10 cellular contexts compared by ENCODE assay signal in the genomic region with DNA sequence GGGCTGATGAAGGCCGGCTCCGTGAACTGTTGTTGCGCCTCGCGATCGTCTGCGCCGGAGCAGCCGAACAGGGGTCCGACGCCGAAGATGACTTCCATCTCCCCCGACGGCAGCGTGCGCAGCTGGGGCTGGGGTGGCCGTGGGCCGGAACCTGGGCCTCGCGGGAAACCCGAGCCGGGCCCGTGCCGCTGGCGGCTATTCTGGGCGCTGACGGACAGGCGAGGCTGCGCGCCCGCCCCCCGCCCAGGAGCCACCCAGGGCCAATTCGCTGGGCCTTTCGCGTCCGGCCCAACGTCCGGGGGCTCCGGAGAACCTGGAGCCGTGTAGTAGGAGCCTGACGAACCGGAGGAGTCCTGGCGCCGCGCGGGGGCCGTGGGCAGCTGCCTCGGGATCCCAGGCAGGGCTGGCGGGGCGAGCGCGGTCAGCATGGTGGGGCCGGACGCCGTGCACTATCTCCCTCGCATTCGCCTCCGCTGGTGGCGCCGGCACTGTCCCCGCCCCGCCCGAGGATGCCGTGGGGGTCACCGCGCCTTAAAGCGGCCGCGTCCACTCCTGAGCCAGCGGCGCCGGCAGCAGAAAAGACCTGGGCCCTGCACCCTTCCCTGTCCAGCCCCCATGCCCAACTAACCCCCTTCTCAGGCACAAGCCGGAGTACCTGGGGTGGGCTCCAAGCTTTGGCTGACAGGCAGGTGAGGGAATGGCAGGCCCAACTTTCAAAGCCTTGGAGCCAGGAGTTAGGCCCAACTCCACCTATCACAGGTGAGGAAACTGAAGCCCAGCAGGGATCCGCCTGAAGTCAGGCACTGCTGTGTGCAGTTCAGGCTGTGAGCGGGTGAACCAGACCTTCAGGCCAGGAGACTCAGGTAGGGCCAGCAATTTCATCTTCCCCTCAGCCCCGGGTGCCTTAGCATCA. TPM values are rescaled to one million over a fixed set of nuclear protein-coding genes. Genes with fewer than 3 reads are reported as not detected.
DNase-seq lines count a peak whose midpoint lies in the region; ATAC-seq and TF ChIP-seq lines count a peak whose summit lies in the region.
"Had no signal": no experiment of that assay in that cellular context is flagged by ENCODE, and none has a peak within 500 bp of the region (broad histone marks: within the 10 kb centered on the region; RNA-seq: fewer than 3 reads in every experiment).

A gene with protein sequence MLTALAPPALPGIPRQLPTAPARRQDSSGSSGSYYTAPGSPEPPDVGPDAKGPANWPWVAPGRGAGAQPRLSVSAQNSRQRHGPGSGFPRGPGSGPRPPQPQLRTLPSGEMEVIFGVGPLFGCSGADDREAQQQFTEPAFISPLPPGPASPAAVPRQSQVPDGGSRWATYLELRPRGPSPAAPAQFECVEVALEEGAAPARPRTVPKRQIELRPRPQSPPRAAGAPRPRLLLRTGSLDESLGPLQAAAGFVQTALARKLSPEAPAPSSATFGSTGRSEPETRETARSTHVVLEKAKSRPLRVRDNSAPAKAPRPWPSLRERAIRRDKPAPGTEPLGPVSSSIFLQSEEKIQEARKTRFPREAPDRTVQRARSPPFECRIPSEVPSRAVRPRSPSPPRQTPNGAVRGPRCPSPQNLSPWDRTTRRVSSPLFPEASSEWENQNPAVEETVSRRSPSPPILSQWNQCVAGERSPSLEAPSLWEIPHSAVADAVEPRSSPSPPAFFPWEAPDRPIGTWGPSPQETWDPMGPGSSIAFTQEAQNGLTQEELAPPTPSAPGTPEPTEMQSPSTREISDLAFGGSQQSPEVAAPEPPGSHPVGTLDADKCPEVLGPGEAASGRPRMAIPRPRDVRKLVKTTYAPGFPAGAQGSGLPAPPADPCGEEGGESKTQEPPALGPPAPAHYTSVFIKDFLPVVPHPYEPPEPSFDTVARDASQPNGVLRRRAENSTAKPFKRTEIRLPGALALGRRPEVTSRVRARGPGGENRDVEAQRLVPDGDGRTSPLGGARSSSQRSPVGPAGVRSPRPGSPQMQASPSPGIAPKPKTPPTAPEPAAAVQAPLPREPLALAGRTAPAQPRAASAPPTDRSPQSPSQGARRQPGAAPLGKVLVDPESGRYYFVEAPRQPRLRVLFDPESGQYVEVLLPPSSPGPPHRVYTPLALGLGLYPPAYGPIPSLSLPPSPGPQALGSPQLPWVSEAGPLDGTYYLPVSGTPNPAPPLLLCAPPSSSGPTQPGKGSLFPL (minus strand): TSS at position 451 of the 913 bp plus-strand sequence. CDS start 23 bp downstream, at position 428.

- H3K36me3 ChIP-seq in GM06990 (ENCODE audit: control insufficient read depth, insufficient read depth, low read length) (peaks cover 1% of the 10 kb centered on the region; the same call in 1 of the 2 replicates), left ventricle myocardium inferior (peaks cover 10% of the 10 kb centered on the region)

- H3K27me3 ChIP-seq in GM06990 (replicated peaks; ENCODE audit: control insufficient read depth, insufficient read depth, low read length) (no peaks in the 10 kb centered on the region), left ventricle myocardium inferior (ENCODE audit: low read depth) (no peaks in the 10 kb centered on the region)

- peak within 1 kb of the TSS; percentile 98 for H3K4me3 Mint-ChIP-seq in activated CD8-positive, alpha-beta T cell treated with anti-CD3 and anti-CD28 coated beads, Interleukin-2, amount 10 ng/mL, durations not matched to agents 7 days and 5 days

- peaks cover 25% of the 10 kb centered on the region for H3K36me3 Mint-ChIP-seq in activated CD8-positive, alpha-beta T cell treated with anti-CD3 and anti-CD28 coated beads, Interleukin-2, amount 10 ng/mL, durations not matched to agents 7 days and 5 days (ENCODE audit: low read depth)

- CTCF ChIA-PET in activated CD8-positive, alpha-beta T cell treated with anti-CD3 and anti-CD28 coated beads, Interleukin-2, amount 10 ng/mL, durations not matched to agents 7 days and 5 days (lab: Charles Lee), result interaction anchor here (0.8 to 1.6 kb wide), 7 partner anchors 8 to 117 kb away, joined by 3 to 5 read pairs (median 4); a partner anchor contains a TSS

- no peaks in the 10 kb centered on the region for H3K9me3 ChIP-seq in left ventricle myocardium inferior (replicated peaks)

- no peak for ATAC-seq in activated CD8-positive, alpha-beta T cell treated with anti-CD3 and anti-CD28 coated beads, Interleukin-2, amount 10 ng/mL, durations not matched to agents 7 days and 5 days
- ATAC-seq in sciatic nerve (peak; percentile 39), HG03460 (IDR thresholded peaks at IDR 0.05; ENCODE audit: unreplicated experiment) (no peak)

- H3K27ac Mint-ChIP-seq in activated CD8-positive, alpha-beta T cell treated with anti-CD3 and anti-CD28 coated beads, Interleukin-2, amount 10 ng/mL, durations not matched to agents 7 days and 5 days, result peak within 1 kb of the TSS; percentile 97

- peaks cover 80% of the 10 kb centered on the region for H3K4me1 ChIP-seq in left ventricle myocardium inferior

- peak within 1 kb of the TSS; percentile 96 for H3K27ac ChIP-seq in left ventricle myocardium inferior (replicated peaks)

- DNase-seq in GM06990 (ENCODE audit: extremely low read depth, insufficient read length), result no peak
- no peak for DNase-seq in activated CD8-positive, alpha-beta T cell treated with anti-CD3 and anti-CD28 coated beads, Interleukin-2, amount 10 ng/mL, durations not matched to agents 7 days and 5 days
- DNase-seq in left ventricle myocardium inferior, result peak; percentile 77
- DNase-seq in sciatic nerve (ENCODE audit: low spot score), result no peak
- no peak for DNase-seq in 8988T
- no peak for DNase-seq in NCI-H82 (lab: John Stamatoyannopoulos, UW)
- DNase-seq in cerebellum (ENCODE audit: low spot score), result no peak
- DNase-seq: effector CD8-positive, alpha-beta T cell; NCI-H446 had no signal

- TF ChIP-seq CTCF in GM06990 (IDR thresholded peaks at IDR 0.05; ENCODE audit: insufficient read depth, low read length, poor library complexity, severe bottlenecking) (no peak), left ventricle myocardium inferior (IDR thresholded peaks at IDR 0.05; ENCODE audit: borderline replicate concordance) (no peak)

- intact Hi-C loops in left ventricle myocardium inferior (cut with micrococcal nuclease), result no loop called here
- intact Hi-C loops in sciatic nerve (cut with DNase I), result no loop called here

- H3K4me3 ChIP-seq in GM06990 (replicated peaks; ENCODE audit: low read depth, low read length) (peak within 1 kb of the TSS; percentile 68), left ventricle myocardium inferior (peak within 1 kb of the TSS; percentile 77)

- H3K4me1 Mint-ChIP-seq in activated CD8-positive, alpha-beta T cell treated with anti-CD3 and anti-CD28 coated beads, Interleukin-2, amount 10 ng/mL, durations not matched to agents 7 days and 5 days (ENCODE audit: low read depth), result peaks cover 62% of the 10 kb centered on the region

- POLR2A ChIA-PET in activated CD8-positive, alpha-beta T cell treated with anti-CD3 and anti-CD28 coated beads, Interleukin-2, amount 10 ng/mL, durations not matched to agents 7 days and 5 days (lab: Charles Lee), result interaction anchor here (1.2 to 11.6 kb wide), 3 partner anchors 9 to 101 kb away, joined by 4 to 139 read pairs (median 5); a partner anchor contains a TSS

- H3K9me3 Mint-ChIP-seq in activated CD8-positive, alpha-beta T cell treated with anti-CD3 and anti-CD28 coated beads, Interleukin-2, amount 10 ng/mL, durations not matched to agents 7 days and 5 days (ENCODE audit: insufficient read depth), result no peaks in the 10 kb centered on the region

- H3K27me3 Mint-ChIP-seq in activated CD8-positive, alpha-beta T cell treated with anti-CD3 and anti-CD28 coated beads, Interleukin-2, amount 10 ng/mL, durations not matched to agents 7 days and 5 days (ENCODE audit: low read depth), result no peaks in the 10 kb centered on the region

RNA-seq across cellular contexts. Expression of the gene that starts here (rescaled TPM):
- 1 to 10 TPM; 5.2 to 6.2 TPM for total RNA-seq in activated CD8-positive, alpha-beta T cell treated with anti-CD3 and anti-CD28 coated beads, Interleukin-2, amount 10 ng/mL, durations not matched to agents 7 days and 5 days
- 46.3 TPM for total RNA-seq in left ventricle myocardium inferior
- 1.6 TPM for total RNA-seq in sciatic nerve
- 1.1 TPM for total RNA-seq in cerebellum
